Comparison of ENCODE assay signal across 22 cellular contexts in genomic region chr4:143433231-143433630, GRCh38.
"Had no signal": no experiment of that assay in that cellular context is flagged by ENCODE, and none has a peak within 500 bp of the region (broad histone marks: within the 10 kb centered on the region; RNA-seq: fewer than 3 reads in every experiment).

No MANE protein-coding gene starts in this region.

- ATAC-seq: mucosa of descending colon; naive thymus-derived CD4-positive, alpha-beta T cell; natural killer cell treated with Interleukin-12 subunit alpha and Interleukin-12 subunit beta and Interleukin-15 and Interleukin-18, amount 100 ng/mL, for 72 hours; right cardiac atrium; sciatic nerve had no signal

- H3K36me3 ChIP-seq: ovary, prostate gland, uterus had no signal

- H3K27me3 ChIP-seq: ovary, tibial nerve, uterus had no signal

- H3K9me3 ChIP-seq: prostate gland had no signal

- H3K27ac ChIP-seq: left ventricle myocardium inferior, ovary, prostate gland, skin epidermis, uterus had no signal

- H3K4me1 ChIP-seq: prostate gland, uterus had no signal

- H3K4me3 ChIP-seq: left ventricle myocardium inferior, lung, mucosa of descending colon, ovary, prostate gland, skin epidermis, tibial nerve, uterus had no signal

- DNase-seq: hypothalamus; immature natural killer cell; kidney; left ventricle myocardium inferior; midbrain; mucosa of descending colon; naive thymus-derived CD4-positive, alpha-beta T cell; ovary; retina; right cardiac atrium; stimulated activated CD4-positive, alpha-beta T cell treated with anti-CD3 and anti-CD28 coated beads, Interleukin-12 subunit alpha, Interleukin-12 subunit beta, amount 100 ng/mL, for 4 hours; stimulated activated CD4-positive, alpha-beta T cell treated with anti-CD3 and anti-CD28 coated beads, Interleukin-15, amount 100 ng/mL, for 24 hours; stimulated activated CD4-positive, alpha-beta T cell treated with anti-CD3 and anti-CD28 coated beads, Interleukin-2, amount 100 ng/mL, for 24 hours; stimulated activated CD4-positive, alpha-beta T cell treated with anti-CD3 and anti-CD28 coated beads, Interleukin-4, amount 100 ng/mL, for 1 hour; stimulated activated naive CD4-positive, alpha-beta T cell; uterus had no signal
